Comparison of ENCODE assay signal across 24 cellular contexts in genomic region chr20:19659468-19659867, GRCh38.
DNase-seq lines count a peak whose midpoint lies in the region; ATAC-seq and TF ChIP-seq lines count a peak whose summit lies in the region.
"Had no signal": no experiment of that assay in that cellular context is flagged by ENCODE, and none has a peak within 500 bp of the region (broad histone marks: within the 10 kb centered on the region; RNA-seq: fewer than 3 reads in every experiment).

No MANE protein-coding gene starts in this region.

- no peaks in the 10 kb centered on the region for H3K27me3 ChIP-seq in ascending aorta
- H3K27me3 ChIP-seq: brain microvascular endothelial cell, transverse colon had no signal

- no peaks in the 10 kb centered on the region for H3K9me3 Mint-ChIP-seq in activated T-helper 2 cell treated with anti-CD3 and anti-CD28 coated beads, Interferon-gamma antibody, Interleukin-2, Interleukin-4, amounts not matched to agents 10 μg/mL and 5 μg/mL and 100 μg/mL, durations not matched to agents 14 hours and 24 hours and 36 hours
- H3K9me3 Mint-ChIP-seq: activated CD4-positive, alpha-beta T cell treated with anti-CD3 and anti-CD28 coated beads, Interleukin-2, amount 10 ng/mL, durations not matched to agents 24 days and 14 days; activated naive CD8-positive, alpha-beta T cell treated with anti-CD3 and anti-CD28 coated beads, Interleukin-2, amount 50 U/mL, for 24 hours; dendritic cell treated with granulocyte-macrophage colony-stimulating factor and Interleukin-4, amounts not matched to agents 40 ng/mL and 50 ng/mL, for 4 days; immature natural killer cell had no signal

- H3K36me3 ChIP-seq in ascending aorta = no peaks in the 10 kb centered on the region
- H3K36me3 ChIP-seq: brain microvascular endothelial cell, transverse colon had no signal

- peaks cover 2% of the 10 kb centered on the region for H3K4me1 Mint-ChIP-seq in activated T-helper 2 cell treated with anti-CD3 and anti-CD28 coated beads, Interferon-gamma antibody, Interleukin-2, Interleukin-4, amounts not matched to agents 10 μg/mL and 5 μg/mL and 100 μg/mL, durations not matched to agents 14 hours and 24 hours and 36 hours (ENCODE audit: low read depth)
- H3K4me1 Mint-ChIP-seq: activated CD4-positive, alpha-beta T cell treated with anti-CD3 and anti-CD28 coated beads, Interleukin-2, amount 10 ng/mL, durations not matched to agents 24 days and 14 days; activated CD8-positive, alpha-beta memory T cell treated with anti-CD3 and anti-CD28 coated beads, Interleukin-2, amount 10 ng/mL, durations not matched to agents 7 days and 5 days had no signal

- H3K4me3 Mint-ChIP-seq in activated T-helper 2 cell treated with anti-CD3 and anti-CD28 coated beads, Interferon-gamma antibody, Interleukin-2, Interleukin-4, amounts not matched to agents 10 μg/mL and 5 μg/mL and 100 μg/mL, durations not matched to agents 14 hours and 24 hours and 36 hours (ENCODE audit: low read depth) = no peak overlapping the region
- H3K4me3 Mint-ChIP-seq: activated CD4-positive, alpha-beta T cell treated with anti-CD3 and anti-CD28 coated beads, Interleukin-2, amount 10 ng/mL, durations not matched to agents 24 days and 14 days; activated CD8-positive, alpha-beta memory T cell treated with anti-CD3 and anti-CD28 coated beads, Interleukin-2, amount 10 ng/mL, durations not matched to agents 7 days and 5 days; activated naive CD8-positive, alpha-beta T cell treated with anti-CD3 and anti-CD28 coated beads, Interleukin-2, amount 50 U/mL, for 24 hours; dendritic cell treated with granulocyte-macrophage colony-stimulating factor and Interleukin-4, amounts not matched to agents 40 ng/mL and 50 ng/mL, for 4 days; immature natural killer cell had no signal

- no peaks in the 10 kb centered on the region for H3K9me3 ChIP-seq in ascending aorta
- H3K9me3 ChIP-seq: stomach, transverse colon had no signal

- H3K27me3 Mint-ChIP-seq in activated T-helper 2 cell treated with anti-CD3 and anti-CD28 coated beads, Interferon-gamma antibody, Interleukin-2, Interleukin-4, amounts not matched to agents 10 μg/mL and 5 μg/mL and 100 μg/mL, durations not matched to agents 14 hours and 24 hours and 36 hours (ENCODE audit: low read depth) = peaks cover 3% of the 10 kb centered on the region

- TF ChIP-seq CTCF in ascending aorta (IDR thresholded peaks at IDR 0.05) (no peak), lower leg skin (IDR thresholded peaks at IDR 0.05) (no peak)

- H3K4me1 ChIP-seq in ascending aorta = peaks cover 3 to 5% of the 10 kb centered on the region in 2 donors
- H3K4me1 ChIP-seq: transverse colon had no signal

- 70 to 74% methylated on average over 6 of the region's 6 CpGs for WGBS in lower leg skin, 2 donors

- peak; percentile 67 for ATAC-seq in GM18511 (IDR thresholded peaks at IDR 0.05; ENCODE audit: unreplicated experiment)
- ATAC-seq in GM21825 (IDR thresholded peaks at IDR 0.05; ENCODE audit: unreplicated experiment) = peak; percentile 51
- ATAC-seq: activated CD8-positive, alpha-beta memory T cell treated with anti-CD3 and anti-CD28 coated beads, Interleukin-2, amount 10 ng/mL, durations not matched to agents 7 days and 5 days; activated naive CD8-positive, alpha-beta T cell treated with anti-CD3 and anti-CD28 coated beads, Interleukin-2, amount 50 U/mL, for 24 hours; left ventricle myocardium superior had no signal

- no peak for TF ChIP-seq POLR2A in lower leg skin (IDR thresholded peaks at IDR 0.05)

- DNase-seq in M059J (ENCODE audit: low read depth) (peak; percentile 71), kidney glomerular epithelial cell (lab: John Stamatoyannopoulos, UW) (peak; percentile 26), ascending aorta (ENCODE audit: low spot score in 2 of 2) (no peak), lower leg skin (ENCODE audit: low spot score in 2 of 2) (no peak), HCEC 1CT (no peak)
- DNase-seq in activated T-helper 2 cell treated with anti-CD3 and anti-CD28 coated beads, Interferon-gamma antibody, Interleukin-2, Interleukin-4, amounts not matched to agents 10 μg/mL and 5 μg/mL and 100 μg/mL, durations not matched to agents 14 hours and 24 hours and 36 hours (ENCODE audit: low spot score) = no peak
- DNase-seq: activated CD4-positive, alpha-beta T cell treated with anti-CD3 and anti-CD28 coated beads, Interleukin-2, amount 10 ng/mL, durations not matched to agents 24 days and 14 days; activated CD8-positive, alpha-beta memory T cell treated with anti-CD3 and anti-CD28 coated beads, Interleukin-2, amount 10 ng/mL, durations not matched to agents 7 days and 5 days; activated naive CD8-positive, alpha-beta T cell treated with anti-CD3 and anti-CD28 coated beads, Interleukin-2, amount 50 U/mL, for 24 hours; brain microvascular endothelial cell; C1 segment of cervical spinal cord; immature natural killer cell; left ventricle myocardium superior; NCI-H1417; NCI-H510A treated with DMSO at 0.1 percent for 48 hours; SHP77; stimulated activated CD4-positive, alpha-beta T cell treated with anti-CD3 and anti-CD28 coated beads, Interleukin-4, amount 100 ng/mL, for 1 hour; stomach; T-helper 1 cell; transverse colon had no signal

- no peak overlapping the region for H3K4me3 ChIP-seq in ascending aorta
- no peak overlapping the region for H3K4me3 ChIP-seq in lower leg skin (ENCODE audit: low read depth, poor library complexity, severe bottlenecking)
- H3K4me3 ChIP-seq: smooth muscle cell, stomach, transverse colon had no signal

- no peak overlapping the region for H3K27ac Mint-ChIP-seq in activated T-helper 2 cell treated with anti-CD3 and anti-CD28 coated beads, Interferon-gamma antibody, Interleukin-2, Interleukin-4, amounts not matched to agents 10 μg/mL and 5 μg/mL and 100 μg/mL, durations not matched to agents 14 hours and 24 hours and 36 hours
- H3K27ac Mint-ChIP-seq: activated CD4-positive, alpha-beta T cell treated with anti-CD3 and anti-CD28 coated beads, Interleukin-2, amount 10 ng/mL, durations not matched to agents 24 days and 14 days; activated CD8-positive, alpha-beta memory T cell treated with anti-CD3 and anti-CD28 coated beads, Interleukin-2, amount 10 ng/mL, durations not matched to agents 7 days and 5 days; activated naive CD8-positive, alpha-beta T cell treated with anti-CD3 and anti-CD28 coated beads, Interleukin-2, amount 50 U/mL, for 24 hours; dendritic cell treated with granulocyte-macrophage colony-stimulating factor and Interleukin-4, amounts not matched to agents 40 ng/mL and 50 ng/mL, for 4 days; immature natural killer cell had no signal

- H3K27ac ChIP-seq in ascending aorta = no peak overlapping the region
- H3K27ac ChIP-seq: brain microvascular endothelial cell, stomach, transverse colon had no signal

- intact Hi-C loops in ascending aorta (cut with DNase I) = loop anchor here (10.0 kb wide), 1 partner anchor 1015 kb away; no protein-coding TSS in a partner anchor
- intact Hi-C loops in activated T-helper 2 cell treated with anti-CD3 and anti-CD28 coated beads, Interferon-gamma antibody, Interleukin-2, Interleukin-4, amounts not matched to agents 10 μg/mL and 5 μg/mL and 100 μg/mL, durations not matched to agents 14 hours and 24 hours and 36 hours (cut with micrococcal nuclease) = no loop called here
- intact Hi-C loops in lower leg skin (cut with DNase I; ENCODE audit: low total_unique reads) = loop anchor here (5.0 kb wide), 1 partner anchor 1027 kb away; no protein-coding TSS in a partner anchor

- no peaks in the 10 kb centered on the region for H3K36me3 Mint-ChIP-seq in activated T-helper 2 cell treated with anti-CD3 and anti-CD28 coated beads, Interferon-gamma antibody, Interleukin-2, Interleukin-4, amounts not matched to agents 10 μg/mL and 5 μg/mL and 100 μg/mL, durations not matched to agents 14 hours and 24 hours and 36 hours (ENCODE audit: low read depth)
- H3K36me3 Mint-ChIP-seq: activated CD8-positive, alpha-beta memory T cell treated with anti-CD3 and anti-CD28 coated beads, Interleukin-2, amount 10 ng/mL, durations not matched to agents 7 days and 5 days; immature natural killer cell had no signal

Comparison
In these comparisons a context has a peak if more than half of its experiments do, and no peak if none do; other contexts are left out.
1. DNase-seq: peak in M059J (single experiment) and kidney glomerular epithelial cell (single experiment); none in ascending aorta (0 of 2), activated T-helper 2 cell treated with anti-CD3 and anti-CD28 coated beads, Interferon-gamma antibody, Interleukin-2, Interleukin-4, amounts not matched to agents 10 μg/mL and 5 μg/mL and 100 μg/mL, durations not matched to agents 14 hours and 24 hours and 36 hours (single experiment), lower leg skin (0 of 2) and HCEC 1CT (single experiment).